ENCODE assay signal across 8 cellular contexts in the genomic region with DNA sequence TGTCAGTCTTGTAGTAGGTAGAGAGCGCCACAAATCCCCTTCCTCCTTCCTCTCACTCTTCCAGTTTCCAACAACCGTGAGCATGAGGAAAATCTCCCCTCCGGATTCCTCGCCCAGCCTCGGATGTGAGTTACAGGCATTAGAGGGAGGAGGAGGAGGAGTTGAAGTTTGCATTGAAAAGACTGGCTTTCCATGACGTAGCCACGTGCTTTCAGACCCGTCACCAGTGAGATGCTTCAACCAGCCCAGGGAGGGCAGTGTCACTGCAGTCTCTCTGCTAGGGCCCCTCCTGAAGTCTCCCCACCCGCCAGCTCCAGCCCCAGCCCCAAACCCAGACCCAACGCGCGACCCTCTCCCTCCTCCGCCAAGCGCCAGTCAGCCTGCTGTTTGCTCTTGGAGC. TPM values are rescaled to one million over a fixed set of nuclear protein-coding genes. Genes with fewer than 3 reads are reported as not detected.
DNase-seq lines count a peak whose midpoint lies in the region; ATAC-seq and TF ChIP-seq lines count a peak whose summit lies in the region.

No MANE protein-coding gene starts in this region.

- peak overlapping the region in 3 of 10 donors; percentile 1 to 52 (median 37) for H3K27ac ChIP-seq in heart right ventricle
- no peak overlapping the region for H3K27ac ChIP-seq in psoas muscle

- DNase-seq in activated naive CD4-positive, alpha-beta T cell treated with anti-CD3 and anti-CD28 coated beads, Interleukin-2, amount 50 U/mL, for 16 hours, result peak; percentile 32
- DNase-seq in heart right ventricle (peak; percentile 11 to 42), psoas muscle (peak; percentile 25 to 44), SIG-M5 treated with dmso at 0.1 percent for 504 hours (lab: John Stamatoyannopoulos, UW; ENCODE audit: unreplicated experiment) (no peak), NCI-H1694 treated with DMSO at 0.1 percent for 48 hours (lab: John Stamatoyannopoulos, UW) (no peak)

- WGBS in heart right ventricle, 2 donors, result 1 to 4% methylated on average over 14 of the region's 14 CpGs
- 0 to 5% (median 5%) methylated on average over 14 of the region's 14 CpGs for WGBS in psoas muscle, 3 donors

- intact Hi-C loops in heart right ventricle (cut with DNase I) (loop anchor here in 2 of 10 donors (5.0 to 10.0 kb wide), 2 partner anchors 53 to 310 kb away; no protein-coding TSS in a partner anchor), psoas muscle (cut with DNase I) (no loop called here)

- TF ChIP-seq CTCF in heart right ventricle (IDR thresholded peaks at IDR 0.05) (peak in 3 of 9 donors; percentile 27 to 38 (median 37)), psoas muscle (IDR thresholded peaks at IDR 0.05) (no peak)

- H3K27me3 ChIP-seq in heart right ventricle, result peaks cover 0 to 57% (median 25%) of the 10 kb centered on the region in 7 donors
- peaks cover 2 to 47% (median 9%) of the 10 kb centered on the region in 3 donors for H3K27me3 ChIP-seq in psoas muscle (ENCODE audit: insufficient read depth in 3 of 3, low read length in 2 of 3)

- ATAC-seq in GM18498 (IDR thresholded peaks at IDR 0.05; ENCODE audit: unreplicated experiment) (peak; percentile 59), HG03521 (IDR thresholded peaks at IDR 0.05; ENCODE audit: unreplicated experiment) (peak; percentile 47), heart right ventricle (peak; percentile 53 to 80 (median 60)), psoas muscle (peak in 2 of 4 donors; percentile 39 to 40), HG03097 (IDR thresholded peaks at IDR 0.05; ENCODE audit: low FRiP score, unreplicated experiment) (no peak)

- peak overlapping the region; percentile 7 to 67 (median 61) for H3K4me3 ChIP-seq in heart right ventricle
- H3K4me3 ChIP-seq in psoas muscle, result peak overlapping the region; percentile 61

- H3K4me1 ChIP-seq in heart right ventricle, result peaks cover 0 to 23% (median 5%) of the 10 kb centered on the region in 9 donors
- H3K4me1 ChIP-seq in psoas muscle, result peaks cover 7% of the 10 kb centered on the region

- H3K9me3 ChIP-seq in heart right ventricle (no peaks in the 10 kb centered on the region), psoas muscle (no peaks in the 10 kb centered on the region)

- H3K36me3 ChIP-seq in heart right ventricle (no peaks in the 10 kb centered on the region), psoas muscle (ENCODE audit: insufficient read depth in 1 of 2, low read depth in 1 of 2) (no peaks in the 10 kb centered on the region)

RNA-seq across cellular contexts. Expression of a gene that starts 0.4 kb away (rescaled TPM):
- total RNA-seq in heart right ventricle (1 to 10 TPM; 2.8 to 7.8 (median 5.9) TPM), psoas muscle (under 1 TPM in 1 of 4 donors, not detected in 3; 0.02 TPM)
- polyA plus RNA-seq in heart right ventricle (under 1 TPM; 0.20 to 0.29 TPM), psoas muscle (under 1 TPM in 2 of 3 donors, not detected in 1; 0.01 to 0.05 TPM)

Comparison
In these comparisons a context has a peak if more than half of its experiments do, and no peak if none do; other contexts are left out.
1. DNase-seq: peak in activated naive CD4-positive, alpha-beta T cell treated with anti-CD3 and anti-CD28 coated beads, Interleukin-2, amount 50 U/mL, for 16 hours (single experiment), heart right ventricle (2 of 2) and psoas muscle (2 of 2); none in SIG-M5 treated with dmso at 0.1 percent for 504 hours (single experiment) and NCI-H1694 treated with DMSO at 0.1 percent for 48 hours (single experiment).